Comparison of ENCODE assay signal across 8 cellular contexts in the genomic region with DNA sequence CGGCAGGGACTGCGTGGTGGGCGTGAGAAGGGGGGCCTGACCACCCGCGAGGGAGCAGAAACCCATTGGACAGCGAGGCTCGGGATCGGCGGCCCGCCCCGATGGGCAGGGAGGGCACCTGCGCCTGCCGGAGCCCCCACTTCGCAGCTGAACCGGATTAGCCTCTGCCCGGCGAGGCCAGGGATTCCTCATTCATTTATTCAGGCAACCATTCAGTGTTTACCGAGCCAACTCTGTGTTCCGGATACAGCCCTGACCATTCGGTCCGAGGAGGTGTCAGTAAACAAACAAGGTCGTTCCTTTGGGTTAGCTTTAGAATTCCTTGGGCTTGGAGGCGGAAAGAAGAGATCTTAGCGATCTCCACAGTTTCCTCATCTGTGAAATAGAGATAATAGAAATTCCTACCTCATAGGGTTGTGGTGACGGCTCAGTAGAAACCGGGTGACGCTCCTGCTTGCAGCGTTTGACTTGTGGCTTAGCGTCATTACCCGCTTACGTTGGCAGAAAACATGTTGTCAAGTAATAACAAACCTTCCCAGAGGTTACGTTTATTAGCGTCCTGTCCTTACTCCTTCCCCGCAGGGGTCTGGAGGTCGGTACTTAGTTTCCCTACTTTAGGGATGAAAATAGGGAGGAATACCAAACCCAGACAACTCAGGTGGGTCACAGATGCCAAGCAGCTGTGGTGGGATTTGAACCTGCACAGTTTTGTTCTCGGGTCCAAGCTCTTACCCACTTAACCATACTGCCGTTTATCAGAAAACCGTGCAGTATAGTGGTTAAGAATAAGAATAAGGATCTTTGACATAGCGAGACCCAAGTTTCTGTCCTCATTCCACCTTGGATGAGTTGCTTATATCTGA. TPM values are rescaled to one million over a fixed set of nuclear protein-coding genes. Genes with fewer than 3 reads are reported as not detected.
A peak's percentile ranks its signal among the peaks of the same experiment; 100 is the strongest.
DNase-seq lines count a peak whose midpoint lies in the region; ATAC-seq and TF ChIP-seq lines count a peak whose summit lies in the region.

No MANE protein-coding gene starts in this region.

- H3K9me3 ChIP-seq in neuron (ENCODE audit: low read length) (no peaks in the 10 kb centered on the region), stomach smooth muscle (ENCODE audit: control insufficient read depth in 2 of 2, low read length in 2 of 2) (no peaks in the 10 kb centered on the region)

- H2AFZ ChIP-seq in neuron (ENCODE audit: low read depth, low read length), result peak overlapping the region; percentile 82

- DNase-seq in DMS114 treated with DMSO at 0.1 percent for 48 hours (lab: John Stamatoyannopoulos, UW; ENCODE audit: unreplicated experiment) (peak; percentile 61), GOT3 (lab: John Stamatoyannopoulos, UW) (peak; percentile 55), LoVo (ENCODE audit: low spot score) (peak; percentile 68), SHP77 (lab: John Stamatoyannopoulos, UW) (peak; percentile 74 to 83), foreskin keratinocyte (peak; percentile 77 to 87)
- peak; percentile 60 for DNase-seq in activated gamma-delta T cell treated with anti-CD3 and anti-CD28 coated beads, Interleukin-2, amount 50 U/mL, for 16 hours (ENCODE audit: low read depth)

- peak overlapping the region; percentile 76 for H3K4me3 ChIP-seq in neuron (ENCODE audit: low read length)
- peak overlapping the region; percentile 79 to 91 for H3K4me3 ChIP-seq in stomach smooth muscle (ENCODE audit: low read length in 2 of 2)

- ATAC-seq in foreskin keratinocyte, result peak; percentile 71

- H3K36me3 ChIP-seq in neuron (ENCODE audit: insufficient read depth, low read length), result peaks cover 10% of the 10 kb centered on the region
- peaks cover 7 to 8% of the 10 kb centered on the region in 2 donors for H3K36me3 ChIP-seq in stomach smooth muscle (ENCODE audit: control insufficient read depth in 2 of 2, insufficient read depth in 2 of 2, low read length in 2 of 2)

- peak overlapping the region; percentile 41 for H3K27ac ChIP-seq in foreskin keratinocyte
- H3K27ac ChIP-seq in stomach smooth muscle (ENCODE audit: low read length), result peak overlapping the region; percentile 93

- no peaks in the 10 kb centered on the region for H3K4me1 ChIP-seq in foreskin keratinocyte
- H3K4me1 ChIP-seq in neuron (ENCODE audit: insufficient read depth, low read length), result no peaks in the 10 kb centered on the region
- peaks cover 19% of the 10 kb centered on the region for H3K4me1 ChIP-seq in stomach smooth muscle (ENCODE audit: control insufficient read depth, insufficient read depth, low read length)

- TF ChIP-seq CTCF in foreskin keratinocyte (conservative IDR thresholded peaks at IDR 0.05), result no peak

- H3K9ac ChIP-seq in stomach smooth muscle (ENCODE audit: low read length in 2 of 2), result peak overlapping the region; percentile 89 to 91

- H3K27me3 ChIP-seq in foreskin keratinocyte, result no peaks in the 10 kb centered on the region
- H3K27me3 ChIP-seq in neuron (ENCODE audit: insufficient read depth, low read length), result no peaks in the 10 kb centered on the region
- H3K27me3 ChIP-seq in stomach smooth muscle (ENCODE audit: control insufficient read depth in 1 of 2, insufficient read depth in 2 of 2, low read length in 2 of 2), result no peaks in the 10 kb centered on the region

RNA-seq across cellular contexts. Expression of a gene that starts 0.9 kb away (rescaled TPM):
- 47.0 and 47.4 TPM in 2 replicates for total RNA-seq in foreskin keratinocyte
- polyA plus RNA-seq in foreskin keratinocyte, result 30.0 and 34.2 TPM in 2 replicates

Comparison
In these comparisons a context has a peak if more than half of its experiments do, and no peak if none do; other contexts are left out.
1. Peak in every context shown above with its lines: DNase-seq, ATAC-seq, H3K4me3 ChIP-seq and H3K27ac ChIP-seq.